ENCODE assay signal across 8 cellular contexts in genomic region chr11:267491-267994, GRCh38. TPM values are rescaled to one million over a fixed set of nuclear protein-coding genes. Genes with fewer than 3 reads are reported as not detected.
DNase-seq lines count a peak whose midpoint lies in the region; ATAC-seq and TF ChIP-seq lines count a peak whose summit lies in the region.

No MANE protein-coding gene starts in this region.

- ATAC-seq in RWPE2 (ENCODE audit: low read depth) = peak; percentile 55
- peak; percentile 27 to 51 (median 36) for ATAC-seq in natural killer cell
- ATAC-seq in HG03442 (IDR thresholded peaks at IDR 0.05; ENCODE audit: unreplicated experiment) = no peak
- ATAC-seq in HG03460 (IDR thresholded peaks at IDR 0.05; ENCODE audit: unreplicated experiment) = no peak
- no peak for ATAC-seq in HG03097 (IDR thresholded peaks at IDR 0.05; ENCODE audit: low FRiP score, unreplicated experiment)

- CTCF ChIA-PET in mammary epithelial cell (lab: Charles Lee; ENCODE audit: low non-redundant PET) = no interaction called here

- intact Hi-C loops in mammary epithelial cell (cut with micrococcal nuclease) (no loop called here), natural killer cell (cut with micrococcal nuclease) (loop anchor here (5.0 kb wide), 1 partner anchor 150 kb away; no protein-coding TSS in a partner anchor)

- H3K27ac Mint-ChIP-seq in natural killer cell = peak overlapping the region; percentile 89 to 96

- in situ Hi-C loops in GM13976 (cut with MboI; ENCODE audit: low sequenced_read_pairs, unreplicated experiment) (no loop called here), mammary epithelial cell (cut with MboI; ENCODE audit: low sequenced_read_pairs in 2 of 2) (no loop called here)

- H3K9me3 Mint-ChIP-seq in natural killer cell = no peaks in the 10 kb centered on the region

- H3K79me2 ChIP-seq in mammary epithelial cell (ENCODE audit: insufficient read depth, low read length) = no peaks in the 10 kb centered on the region

- dilution Hi-C loops in mammary epithelial cell (cut with HindIII; ENCODE audit: low sequenced_read_pairs) = no loop called here

- WGBS in mammary epithelial cell (ENCODE audit: low coverage, missing lambda C conversion rate) = 16% methylated on average over 8 of the region's 18 CpGs

- H3K4me1 Mint-ChIP-seq in natural killer cell = peaks cover 20 to 40% of the 10 kb centered on the region in 2 donors

- DNase-seq in GM13976 (ENCODE audit: low spot score) = peak; percentile 74
- DNase-seq in RWPE2 (ENCODE audit: low spot score) = peak; percentile 64
- DNase-seq in mammary epithelial cell = peak; percentile 12
- DNase-seq in natural killer cell = no peak
- no peak for DNase-seq in amniotic stem cell (lab: John Stamatoyannopoulos, UW)

- peak overlapping the region; percentile 77 for H2AFZ ChIP-seq in mammary epithelial cell (ENCODE audit: low read depth, low read length)

- H3K4me1 ChIP-seq in RWPE2 (ENCODE audit: insufficient read depth, poor library complexity, severe bottlenecking) (no peaks in the 10 kb centered on the region), mammary epithelial cell (ENCODE audit: insufficient read depth, low read length) (no peaks in the 10 kb centered on the region)

- no peaks in the 10 kb centered on the region for H3K36me3 Mint-ChIP-seq in natural killer cell

- H3K9me3 ChIP-seq in RWPE2 (ENCODE audit: severe bottlenecking) = peaks cover 3% of the 10 kb centered on the region
- H3K9me3 ChIP-seq in mammary epithelial cell (replicated peaks; ENCODE audit: insufficient read depth, low read length) = no peaks in the 10 kb centered on the region

- H3K4me2 ChIP-seq in mammary epithelial cell (ENCODE audit: insufficient read depth, low read depth, low read length) = peak overlapping the region; percentile 63

- TF ChIP-seq CTCF in GM13976 (IDR thresholded peaks at IDR 0.05; ENCODE audit: borderline replicate concordance, control extremely low read depth, extremely low read depth, insufficient read depth, missing control alignments) (no peak), RWPE2 (IDR thresholded peaks at IDR 0.05; ENCODE audit: poor library complexity, severe bottlenecking) (no peak), mammary epithelial cell (conservative IDR thresholded peaks at IDR 0.05 in 1 of 2, IDR thresholded peaks at IDR 0.05 in 1 of 2; ENCODE audit: extremely low read depth in 1 of 2, insufficient read depth in 1 of 2, low read depth in 1 of 2, low read length in 2 of 2) (no peak), natural killer cell (IDR thresholded peaks at IDR 0.05) (no peak)

- BruUV-seq in mammary epithelial cell (replicated peaks; lab: Mats Ljungman, UMichigan) = no TSS peak

- H4K20me1 ChIP-seq in mammary epithelial cell (ENCODE audit: insufficient read depth, low read length) = no peaks in the 10 kb centered on the region

- no peaks in the 10 kb centered on the region for H3K27me3 ChIP-seq in RWPE2 (ENCODE audit: insufficient read depth, poor library complexity, severe bottlenecking)
- H3K27me3 ChIP-seq in mammary epithelial cell (ENCODE audit: insufficient read depth, low read length) = no peaks in the 10 kb centered on the region

- H3K36me3 ChIP-seq in RWPE2 (ENCODE audit: low read depth) = no peaks in the 10 kb centered on the region
- H3K36me3 ChIP-seq in mammary epithelial cell (ENCODE audit: insufficient read depth, low read length) = no peaks in the 10 kb centered on the region

- no peaks in the 10 kb centered on the region for H3K27me3 Mint-ChIP-seq in natural killer cell (ENCODE audit: low read depth in 2 of 2)

- no peak overlapping the region for H3K9ac ChIP-seq in mammary epithelial cell (ENCODE audit: insufficient read depth, low read length)

- H3K4me3 ChIP-seq in RWPE2 (ENCODE audit: severe bottlenecking) = peak overlapping the region; percentile 13
- peak overlapping the region in 2 of 3 experiments; percentile 15 to 28 for H3K4me3 ChIP-seq in mammary epithelial cell (replicated peaks in 1 of 3; ENCODE audit: insufficient read depth in 1 of 3, low read depth in 2 of 3, low read length in 3 of 3)

- H3K27ac ChIP-seq in RWPE2 (ENCODE audit: poor library complexity, severe bottlenecking) (no peak overlapping the region), mammary epithelial cell (ENCODE audit: insufficient read depth, low read depth, low read length) (no peak overlapping the region)

- H3K4me3 Mint-ChIP-seq in natural killer cell = peak overlapping the region; percentile 83

RNA-seq across cellular contexts. Expression of gene NLRP6, which starts 10.7 kb away (rescaled TPM):
- total RNA-seq in mammary epithelial cell (not detected), natural killer cell (1 to 10 TPM; 1.7 to 3.0 (median 2.3) TPM)
- not detected for polyA plus RNA-seq in mammary epithelial cell
- not detected for polyA minus RNA-seq in mammary epithelial cell

RNA-seq across cellular contexts. Expression of gene PGGHG, which starts 21.4 kb away (rescaled TPM):
- total RNA-seq in mammary epithelial cell (1 to 10 TPM; 2.5 to 7.9 TPM), natural killer cell (100 to 1,000 TPM; 130 to 237 (median 153) TPM)
- 1.5 TPM for polyA plus RNA-seq in mammary epithelial cell
- 2.1 TPM for polyA minus RNA-seq in mammary epithelial cell

RNA-seq across cellular contexts. Expression of gene PSMD13, which starts 30.8 kb away (rescaled TPM):
- total RNA-seq in mammary epithelial cell (100 to 1,000 TPM in 1 of 2 donors, 10 to 100 TPM in 1; 89.5 to 133 TPM), natural killer cell (100 to 1,000 TPM in 2 of 3 donors, 10 to 100 TPM in 1; 94.6 to 111 (median 104) TPM)
- 217 TPM for polyA plus RNA-seq in mammary epithelial cell
- 160 TPM for polyA minus RNA-seq in mammary epithelial cell

RNA-seq across cellular contexts. Expression of gene SIRT3, which starts 31.4 kb away (rescaled TPM):
- total RNA-seq in mammary epithelial cell (10 to 100 TPM; 12.3 to 14.8 TPM), natural killer cell (10 to 100 TPM; 20.1 to 24.2 (median 21.2) TPM)
- 12.1 TPM for polyA plus RNA-seq in mammary epithelial cell
- 2.9 TPM for polyA minus RNA-seq in mammary epithelial cell

RNA-seq across cellular contexts. Expression of gene IFITM5, which starts 31.8 kb away (rescaled TPM):
- total RNA-seq in mammary epithelial cell = not detected
- polyA plus RNA-seq in mammary epithelial cell = not detected
- not detected for polyA minus RNA-seq in mammary epithelial cell
- total RNA-seq in natural killer cell = not detected

Comparison
In these comparisons a context has a peak if more than half of its experiments do, and no peak if none do; other contexts are left out.
1. DNase-seq: peak in GM13976 (single experiment), RWPE2 (single experiment) and mammary epithelial cell (single experiment); none in natural killer cell (single experiment) and amniotic stem cell (single experiment).
2. ATAC-seq: peak in RWPE2 (single experiment) and natural killer cell (3 of 3); none in HG03442 (single experiment), HG03460 (single experiment) and HG03097 (single experiment).
3. RNA of gene PGGHG, which starts 21.4 kb away (total RNA-seq): 130 to 237 TPM in natural killer cell; 2.5 to 7.9 TPM in mammary epithelial cell; every median in the first group is over 10 times any median in the second.